In genomic region chr11:8327761-8328192, GRCh38 we compare ENCODE assay signal across 12 cellular contexts.
DNase-seq lines count a peak whose midpoint lies in the region; ATAC-seq and TF ChIP-seq lines count a peak whose summit lies in the region.
"Had no signal": no experiment of that assay in that cellular context is flagged by ENCODE, and none has a peak within 500 bp of the region (broad histone marks: within the 10 kb centered on the region; RNA-seq: fewer than 3 reads in every experiment).

No MANE protein-coding gene starts in this region.

- H3K4me2 ChIP-seq in neuronal stem cell (ENCODE audit: insufficient read depth, low read length, poor library complexity, severe bottlenecking) = no peak overlapping the region
- no peak overlapping the region for H3K4me2 ChIP-seq in OCI-LY7 (ENCODE audit: low read length)

- H3K36me3 Mint-ChIP-seq in activated T-cell treated with anti-CD3 and anti-CD28 coated beads, Interleukin-2, amount 50 U/mL, for 4 hours (ENCODE audit: insufficient read depth) = no peaks in the 10 kb centered on the region

- CTCF ChIA-PET in OCI-LY7 (lab: Charles Lee; ENCODE audit: unreplicated experiment) = no interaction called here

- H2AK5ac ChIP-seq in neuronal stem cell (ENCODE audit: low read depth, low read length) = peak overlapping the region; percentile 16

- DNase-seq in neuronal stem cell (ENCODE audit: low spot score) (no peak), OCI-LY7 (ENCODE audit: low spot score) (no peak)
- no peak for DNase-seq in activated CD4-positive, alpha-beta T cell treated with anti-CD3 and anti-CD28 coated beads for 48 hours
- DNase-seq in activated T-cell treated with anti-CD3 and anti-CD28 coated beads, Interleukin-2, amount 50 U/mL, for 4 hours = no peak
- DNase-seq: activated CD4-positive, alpha-beta T cell treated with anti-CD3 and anti-CD28 coated beads, Interleukin-2, amount 50 U/mL, for 1 hour; anterior cingulate cortex; stimulated activated naive CD4-positive, alpha-beta T cell treated with Interleukin-2 at 50 U/mL for 16 hours had no signal

- ATAC-seq in GM18907 (IDR thresholded peaks at IDR 0.05; ENCODE audit: unreplicated experiment) (peak; percentile 74), GM21723 (IDR thresholded peaks at IDR 0.05; ENCODE audit: unreplicated experiment) (peak; percentile 83), HG03432 (IDR thresholded peaks at IDR 0.05; ENCODE audit: unreplicated experiment) (peak; percentile 79)
- no peak for ATAC-seq in activated T-cell treated with anti-CD3 and anti-CD28 coated beads, Interleukin-2, amount 50 U/mL, for 4 hours

- H3K4me1 Mint-ChIP-seq in activated T-cell treated with anti-CD3 and anti-CD28 coated beads, Interleukin-2, amount 50 U/mL, for 4 hours (ENCODE audit: low read depth) = no peaks in the 10 kb centered on the region

- peaks cover 8% of the 10 kb centered on the region for H3K27me3 Mint-ChIP-seq in activated T-cell treated with anti-CD3 and anti-CD28 coated beads, Interleukin-2, amount 50 U/mL, for 4 hours (ENCODE audit: low read depth)

- no peak overlapping the region for H2BK120ac ChIP-seq in neuronal stem cell (ENCODE audit: low read depth, low read length)

- H3K9ac ChIP-seq in neuronal stem cell (ENCODE audit: low read depth, low read length, poor library complexity) = no peak overlapping the region

- no peak overlapping the region for H4K91ac ChIP-seq in neuronal stem cell (ENCODE audit: low read depth, low read length, poor library complexity)

- H3K4me3 ChIP-seq in neuronal stem cell (ENCODE audit: low read length in 2 of 2) (no peak overlapping the region), OCI-LY7 (ENCODE audit: low read depth, low read length, poor library complexity, severe bottlenecking) (no peak overlapping the region)
- H3K4me3 ChIP-seq: lung, Peyer's patch had no signal

- POLR2A ChIA-PET in OCI-LY7 (lab: Charles Lee) = no interaction called here

- peaks cover 0 to 6% (median 0%) of the 10 kb centered on the region in 3 experiments for H3K27me3 ChIP-seq in neuronal stem cell (ENCODE audit: control insufficient read depth in 3 of 3, insufficient read depth in 3 of 3, low read depth in 1 of 3, low read length in 3 of 3)
- H3K27me3 ChIP-seq: Peyer's patch had no signal

- no peak overlapping the region for H2BK5ac ChIP-seq in neuronal stem cell (ENCODE audit: low read length)

- H3K36me3 ChIP-seq in neuronal stem cell (replicated peaks in 1 of 2; ENCODE audit: control insufficient read depth in 2 of 2, insufficient read depth in 2 of 2, low read length in 2 of 2) (no peaks in the 10 kb centered on the region), OCI-LY7 (ENCODE audit: insufficient read depth, low read length) (no peaks in the 10 kb centered on the region)
- H3K36me3 ChIP-seq: Peyer's patch had no signal

- no peak overlapping the region for H3K4ac ChIP-seq in neuronal stem cell (ENCODE audit: low read length)

- H2BK12ac ChIP-seq in neuronal stem cell (ENCODE audit: low read length) = no peak overlapping the region

- no TSS peak for BruUV-seq in OCI-LY7 (replicated peaks; lab: Mats Ljungman, UMichigan)

- H3K9me2 ChIP-seq in OCI-LY7 (ENCODE audit: insufficient read depth, low read length) = no peaks in the 10 kb centered on the region

- no peaks in the 10 kb centered on the region for H3K79me1 ChIP-seq in neuronal stem cell (ENCODE audit: low read depth, low read length)

- peak overlapping the region; percentile 32 for H2BK15ac ChIP-seq in neuronal stem cell (ENCODE audit: low read length)

- no peak overlapping the region for H3K4me3 Mint-ChIP-seq in activated T-cell treated with anti-CD3 and anti-CD28 coated beads, Interleukin-2, amount 50 U/mL, for 4 hours

- H4K8ac ChIP-seq in neuronal stem cell (ENCODE audit: low read depth, low read length) = no peak overlapping the region

- H3K9me3 ChIP-seq in neuronal stem cell (replicated peaks in 1 of 2; ENCODE audit: control insufficient read depth in 2 of 2, insufficient read depth in 1 of 2, low read depth in 1 of 2, low read length in 2 of 2) (no peaks in the 10 kb centered on the region), OCI-LY7 (ENCODE audit: low read length) (no peaks in the 10 kb centered on the region)
- H3K9me3 ChIP-seq: Peyer's patch had no signal

- H3K14ac ChIP-seq in neuronal stem cell (ENCODE audit: low read length) = no peak overlapping the region

- H4K20me1 ChIP-seq in OCI-LY7 (ENCODE audit: insufficient read depth, low read length) = no peaks in the 10 kb centered on the region

- no peak overlapping the region for H3K23ac ChIP-seq in neuronal stem cell (ENCODE audit: low read depth, low read length, poor library complexity)

- intact Hi-C loops in OCI-LY7 (cut with micrococcal nuclease; ENCODE audit: unreplicated experiment) = no loop called here

- no CpG with 5 or more reads among the region's 3 CpGs for WGBS in neuronal stem cell (ENCODE audit: extremely low coverage in 2 of 2, insufficient read length in 2 of 2, insufficient replicate concordance in 1 of 2), 2 donors

- H3K4me1 ChIP-seq in neuronal stem cell (ENCODE audit: control insufficient read depth in 2 of 2, insufficient read depth in 1 of 2, low read depth in 1 of 2, low read length in 2 of 2) (peaks cover 13 to 30% of the 10 kb centered on the region in 2 donors), OCI-LY7 (ENCODE audit: insufficient read depth, low read length, poor library complexity, severe bottlenecking) (no peaks in the 10 kb centered on the region)

- H3K18ac ChIP-seq in neuronal stem cell (ENCODE audit: low read length) = no peak overlapping the region

- TF ChIP-seq CTCF in OCI-LY7 (conservative IDR thresholded peaks at IDR 0.05; ENCODE audit: low read length) = no peak

- H3K79me2 ChIP-seq in OCI-LY7 (ENCODE audit: insufficient read depth, low read depth, low read length) = no peaks in the 10 kb centered on the region

- H2AFZ ChIP-seq in neuronal stem cell (ENCODE audit: low read length) (no peak overlapping the region), OCI-LY7 (ENCODE audit: low read length) (no peak overlapping the region)

- H3K27ac ChIP-seq in neuronal stem cell (replicated peaks; ENCODE audit: low read length) = no peak overlapping the region
- no peak overlapping the region for H3K27ac ChIP-seq in OCI-LY7 (ENCODE audit: low read depth, low read length, poor library complexity, severe bottlenecking)
- H3K27ac ChIP-seq: Peyer's patch had no signal

- no peaks in the 10 kb centered on the region for H3K9me3 Mint-ChIP-seq in activated T-cell treated with anti-CD3 and anti-CD28 coated beads, Interleukin-2, amount 50 U/mL, for 4 hours

Comparison
In these comparisons a context has a peak if more than half of its experiments do, and no peak if none do; other contexts are left out.
1. ATAC-seq: peak in GM18907 (single experiment), GM21723 (single experiment) and HG03432 (single experiment); none in activated T-cell treated with anti-CD3 and anti-CD28 coated beads, Interleukin-2, amount 50 U/mL, for 4 hours (0 of 2).